In genomic region chr10:89419548-89419947, GRCh38 we compare ENCODE assay signal across 10 cellular contexts. TPM values are rescaled to one million over a fixed set of nuclear protein-coding genes. Genes with fewer than 3 reads are reported as not detected.
A peak's percentile ranks its signal among the peaks of the same experiment; 100 is the strongest.
DNase-seq lines count a peak whose midpoint lies in the region; ATAC-seq and TF ChIP-seq lines count a peak whose summit lies in the region.
"Had no signal": no experiment of that assay in that cellular context is flagged by ENCODE, and none has a peak within 500 bp of the region (broad histone marks: within the 10 kb centered on the region; RNA-seq: fewer than 3 reads in every experiment).

No MANE protein-coding gene starts in this region.

- peaks cover 45% of the 10 kb centered on the region for H3K4me1 Mint-ChIP-seq in stimulated activated naive CD8-positive, alpha-beta T cell treated with anti-CD3 and anti-CD28 coated beads, Interleukin-15, Interleukin-2, amounts not matched to agents 100 ng/mL and 50 ng/mL, for 24 hours (ENCODE audit: low read depth)
- peaks cover 31% of the 10 kb centered on the region for H3K4me1 Mint-ChIP-seq in stimulated activated naive CD8-positive, alpha-beta T cell treated with anti-CD3 and anti-CD28 coated beads, Interleukin-15, amount 100 ng/mL, for 72 hours

- peak overlapping the region; percentile 7 for H3K4me3 Mint-ChIP-seq in stimulated activated naive CD8-positive, alpha-beta T cell treated with anti-CD3 and anti-CD28 coated beads, Interleukin-15, Interleukin-2, amounts not matched to agents 100 ng/mL and 50 ng/mL, for 24 hours
- H3K4me3 Mint-ChIP-seq in stimulated activated naive CD8-positive, alpha-beta T cell treated with anti-CD3 and anti-CD28 coated beads, Interleukin-15, amount 100 ng/mL, for 72 hours, result peak overlapping the region in 1 of 2 donors; percentile 6

- H3K27me3 Mint-ChIP-seq in stimulated activated naive CD8-positive, alpha-beta T cell treated with anti-CD3 and anti-CD28 coated beads, Interleukin-15, Interleukin-2, amounts not matched to agents 100 ng/mL and 50 ng/mL, for 24 hours, result no peaks in the 10 kb centered on the region
- H3K27me3 Mint-ChIP-seq in stimulated activated naive CD8-positive, alpha-beta T cell treated with anti-CD3 and anti-CD28 coated beads, Interleukin-15, amount 100 ng/mL, for 72 hours, result no peaks in the 10 kb centered on the region

- peak overlapping the region; percentile 31 for H3K4me3 ChIP-seq in fibroblast of villous mesenchyme (ENCODE audit: low read depth, low read length)
- H3K4me3 ChIP-seq: PC-9 had no signal

- TF ChIP-seq CTCF in fibroblast of villous mesenchyme (IDR thresholded peaks at IDR 0.05; ENCODE audit: insufficient read depth, low read depth, low read length), result peak; percentile 65

- ATAC-seq in stimulated activated naive CD8-positive, alpha-beta T cell treated with anti-CD3 and anti-CD28 coated beads, Interleukin-15, amount 100 ng/mL, for 72 hours, result no peak
- ATAC-seq in HG02642 (IDR thresholded peaks at IDR 0.05; ENCODE audit: poor library complexity, unreplicated experiment), result no peak

- DNase-seq in stimulated activated naive CD8-positive, alpha-beta T cell treated with anti-CD3 and anti-CD28 coated beads, Interleukin-15, amount 100 ng/mL, for 72 hours, result no peak
- peak; percentile 21 for DNase-seq in T-helper 9 cell
- DNase-seq in fibroblast of villous mesenchyme (ENCODE audit: low read depth), result peak; percentile 50
- no peak for DNase-seq in stimulated activated CD4-positive, alpha-beta T cell treated with anti-CD3 and anti-CD28 coated beads, Interleukin-1b, Interleukin-23, amount 100 ng/mL, for 48 hours
- DNase-seq in HuH-7 (ENCODE audit: low spot score), result no peak
- no peak for DNase-seq in HuH-7.5 (ENCODE audit: low spot score)
- DNase-seq: PC-9 had no signal

- H3K9me3 Mint-ChIP-seq in stimulated activated naive CD8-positive, alpha-beta T cell treated with anti-CD3 and anti-CD28 coated beads, Interleukin-15, Interleukin-2, amounts not matched to agents 100 ng/mL and 50 ng/mL, for 24 hours, result no peaks in the 10 kb centered on the region
- H3K9me3 Mint-ChIP-seq in stimulated activated naive CD8-positive, alpha-beta T cell treated with anti-CD3 and anti-CD28 coated beads, Interleukin-15, amount 100 ng/mL, for 72 hours, result no peaks in the 10 kb centered on the region

- peaks cover 37% of the 10 kb centered on the region for H3K36me3 Mint-ChIP-seq in stimulated activated naive CD8-positive, alpha-beta T cell treated with anti-CD3 and anti-CD28 coated beads, Interleukin-15, Interleukin-2, amounts not matched to agents 100 ng/mL and 50 ng/mL, for 24 hours (ENCODE audit: low read depth)

- H3K27ac Mint-ChIP-seq in stimulated activated naive CD8-positive, alpha-beta T cell treated with anti-CD3 and anti-CD28 coated beads, Interleukin-15, Interleukin-2, amounts not matched to agents 100 ng/mL and 50 ng/mL, for 24 hours, result no peak overlapping the region
- no peak overlapping the region for H3K27ac Mint-ChIP-seq in stimulated activated naive CD8-positive, alpha-beta T cell treated with anti-CD3 and anti-CD28 coated beads, Interleukin-15, amount 100 ng/mL, for 72 hours

RNA-seq across cellular contexts. Expression of gene IFIT5, which starts 5.2 kb away (rescaled TPM):
- total RNA-seq in fibroblast of villous mesenchyme, result 36.7 and 52.7 TPM in 2 replicates

RNA-seq across cellular contexts. Expression of gene IFIT1, which starts 27.1 kb away (rescaled TPM):
- 32.9 and 70.8 TPM in 2 replicates for total RNA-seq in fibroblast of villous mesenchyme

RNA-seq across cellular contexts. Expression of gene IFIT1B, which starts 41.7 kb away (rescaled TPM):
- under 0.01 TPM in 1 of 2 replicates, not detected in the other for total RNA-seq in fibroblast of villous mesenchyme
- total RNA-seq: PC-9, subcutaneous adipose tissue had no signal

Comparison
In these comparisons a context has a peak if more than half of its experiments do, and no peak if none do; other contexts are left out.
1. DNase-seq: peak in T-helper 9 cell (single experiment) and fibroblast of villous mesenchyme (single experiment); none in stimulated activated naive CD8-positive, alpha-beta T cell treated with anti-CD3 and anti-CD28 coated beads, Interleukin-15, amount 100 ng/mL, for 72 hours (0 of 2), stimulated activated CD4-positive, alpha-beta T cell treated with anti-CD3 and anti-CD28 coated beads, Interleukin-1b, Interleukin-23, amount 100 ng/mL, for 48 hours (single experiment), HuH-7 (single experiment) and HuH-7.5 (single experiment).